ENCODE assay signal across 2 cellular contexts in genomic region chr22:40050258-40050657, GRCh38.
TF ChIP-seq lines count a peak whose summit lies in the region.

No MANE protein-coding gene starts in this region.

TF ChIP-seq in K562, 482 proteins besides CTCF, POLR2A, EP300 and RAD21:
- TF ChIP-seq HDAC8 (tag; IDR thresholded peaks at IDR 0.05) (no peak), CEBPG (CRISPR knock-in tag; IDR thresholded peaks at IDR 0.05) (no peak), CEBPG (tag; conservative IDR thresholded peaks at IDR 0.05 in 1 of 2, IDR thresholded peaks at IDR 0.05 in 1 of 2) (no peak), ZNF175 (CRISPR knock-in tag; IDR thresholded peaks at IDR 0.05; ENCODE audit: low read depth) (no peak), PTRF (tag; IDR thresholded peaks at IDR 0.05) (no peak), SPI1 (IDR thresholded peaks at IDR 0.05; ENCODE audit: borderline replicate concordance, low read depth, low read length) (0 out of 2 replicates have a peak, but pooled peaks have one; percentile 19), NONO (IDR thresholded peaks at IDR 0.05; ENCODE audit: low read depth in 2 of 2, low read length in 1 of 2) (no peak), ZNF507 (tag; conservative IDR thresholded peaks at IDR 0.05) (no peak)

TF ChIP-seq in HepG2, 621 proteins besides CTCF, POLR2A, EP300 and RAD21:
- TF ChIP-seq ARID4A (CRISPR knock-in tag; IDR thresholded peaks at IDR 0.05; ENCODE audit: borderline replicate concordance), result no peak
- TF ChIP-seq ZNF143 (CRISPR knock-in tag; IDR thresholded peaks at IDR 0.05), result no peak
- TF ChIP-seq HNRNPK (IDR thresholded peaks at IDR 0.05; ENCODE audit: low read depth, low read length, poor library complexity, severe bottlenecking), result no peak
- TF ChIP-seq ZFP36L1 (CRISPR knock-in tag; IDR thresholded peaks at IDR 0.05), result no peak
- no peak for TF ChIP-seq ZUFSP (CRISPR knock-in tag; IDR thresholded peaks at IDR 0.05; ENCODE audit: borderline replicate concordance)
- no peak for TF ChIP-seq ZNF580 (CRISPR knock-in tag; IDR thresholded peaks at IDR 0.05; ENCODE audit: borderline replicate concordance, low read depth)
- no peak for TF ChIP-seq ATM (IDR thresholded peaks at IDR 0.05; ENCODE audit: borderline replicate concordance)
